In the genomic region with DNA sequence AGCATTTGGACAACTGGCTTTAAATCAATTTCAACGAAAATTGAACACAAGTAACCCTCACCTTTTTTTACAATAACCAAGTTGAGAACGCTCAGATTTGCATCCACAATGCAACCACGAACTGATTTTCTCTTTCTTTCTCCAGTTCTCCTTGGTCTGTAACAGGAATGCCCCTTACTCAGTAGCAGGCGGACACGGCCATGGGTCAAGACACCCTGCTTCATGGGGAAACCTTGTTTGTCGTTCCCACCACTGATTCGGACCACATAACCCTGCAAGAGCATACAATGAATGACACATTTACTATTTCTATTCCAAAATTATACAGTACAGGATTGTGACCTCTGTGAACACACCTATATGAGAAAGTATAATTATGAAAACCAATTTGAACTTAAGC, we compare ENCODE assay signal across 8 cellular contexts. TPM values are rescaled to one million over a fixed set of nuclear protein-coding genes. Genes with fewer than 3 reads are reported as not detected.
DNase-seq lines count a peak whose midpoint lies in the region; ATAC-seq and TF ChIP-seq lines count a peak whose summit lies in the region.

No MANE protein-coding gene starts in this region.

- H3K27ac ChIP-seq in liver (ENCODE audit: low read depth in 1 of 2, low read length in 2 of 2) (peak overlapping the region in 1 of 2 donors; percentile 7), vagina (peak overlapping the region; percentile 94)

- peaks cover 40% of the 10 kb centered on the region for H3K4me1 Mint-ChIP-seq in activated naive CD8-positive, alpha-beta T cell treated with anti-CD3 and anti-CD28 coated beads, Interleukin-2, amount 50 U/mL, for 24 hours

- H3K36me3 ChIP-seq in liver (ENCODE audit: control insufficient read depth in 4 of 4, insufficient read depth in 3 of 4, low read depth in 1 of 4, low read length in 3 of 4) (peaks cover 8 to 45% (median 38%) of the 10 kb centered on the region in 4 donors), vagina (peaks cover 0 to 34% of the 10 kb centered on the region in 2 donors)

- peak overlapping the region in 1 of 2 donors; percentile 81 for H3K9ac ChIP-seq in liver (ENCODE audit: low read depth in 1 of 2, low read length in 2 of 2)

- H3K27me3 ChIP-seq in liver (ENCODE audit: control insufficient read depth in 4 of 4, insufficient read depth in 4 of 4, low read length in 3 of 4) (no peaks in the 10 kb centered on the region), vagina (no peaks in the 10 kb centered on the region)

- H3K4me1 ChIP-seq in liver (ENCODE audit: control insufficient read depth in 4 of 4, insufficient read depth in 4 of 4, low read length in 3 of 4) (peaks cover 5 to 26% (median 12%) of the 10 kb centered on the region in 4 donors), vagina (peaks cover 23% of the 10 kb centered on the region)

- ATAC-seq in activated naive CD8-positive, alpha-beta T cell treated with anti-CD3 and anti-CD28 coated beads, Interleukin-2, amount 50 U/mL, for 24 hours: no peak
- ATAC-seq in HG03432 (IDR thresholded peaks at IDR 0.05; ENCODE audit: unreplicated experiment) (no peak), HG02840 (IDR thresholded peaks at IDR 0.05; ENCODE audit: low FRiP score, unreplicated experiment) (no peak)

- peak overlapping the region; percentile 100 for H3K27ac Mint-ChIP-seq in activated naive CD8-positive, alpha-beta T cell treated with anti-CD3 and anti-CD28 coated beads, Interleukin-2, amount 50 U/mL, for 24 hours

- TF ChIP-seq RAD21 in liver (IDR thresholded peaks at IDR 0.05): no peak

- H3K27me3 Mint-ChIP-seq in activated naive CD8-positive, alpha-beta T cell treated with anti-CD3 and anti-CD28 coated beads, Interleukin-2, amount 50 U/mL, for 24 hours: no peaks in the 10 kb centered on the region

- H3K4me3 Mint-ChIP-seq in activated naive CD8-positive, alpha-beta T cell treated with anti-CD3 and anti-CD28 coated beads, Interleukin-2, amount 50 U/mL, for 24 hours: peak overlapping the region; percentile 99

- TF ChIP-seq CTCF in liver (IDR thresholded peaks at IDR 0.05; ENCODE audit: low read depth, low read length, missing input control) (no peak), vagina (IDR thresholded peaks at IDR 0.05) (no peak)

- no peaks in the 10 kb centered on the region for H3K9me3 ChIP-seq in liver (ENCODE audit: control insufficient read depth in 4 of 4, low read length in 3 of 4)
- no peaks in the 10 kb centered on the region for H3K9me3 ChIP-seq in vagina

- H3K9me3 Mint-ChIP-seq in activated naive CD8-positive, alpha-beta T cell treated with anti-CD3 and anti-CD28 coated beads, Interleukin-2, amount 50 U/mL, for 24 hours: no peaks in the 10 kb centered on the region

- H3K4me3 ChIP-seq in liver (ENCODE audit: low read depth in 1 of 3, low read length in 3 of 3) (peak overlapping the region in 2 of 3 donors; percentile 73 to 88), vagina (peak overlapping the region; percentile 57 to 69)

- WGBS in liver: 59% methylated on average over 7 of the region's 7 CpGs

- TF ChIP-seq POLR2A in vagina (IDR thresholded peaks at IDR 0.05): no peak

- intact Hi-C loops in vagina (cut with DNase I): loop anchor here (2.0 kb wide), 1 partner anchor 78 kb away; no protein-coding TSS in a partner anchor

- H3K36me3 Mint-ChIP-seq in activated naive CD8-positive, alpha-beta T cell treated with anti-CD3 and anti-CD28 coated beads, Interleukin-2, amount 50 U/mL, for 24 hours (ENCODE audit: low read depth): peaks cover 67% of the 10 kb centered on the region

- peak; percentile 10 for DNase-seq in stimulated activated CD4-positive, alpha-beta T cell treated with anti-CD3 and anti-CD28 coated beads, Interleukin-4, amount 100 ng/mL, for 24 hours
- no peak for DNase-seq in stimulated activated CD4-positive, alpha-beta T cell treated with anti-CD3 and anti-CD28 coated beads, Interleukin-4, amount 100 ng/mL, for 1 hour
- peak; percentile 25 for DNase-seq in activated naive CD8-positive, alpha-beta T cell treated with anti-CD3 and anti-CD28 coated beads, Interleukin-2, amount 50 U/mL, for 24 hours
- DNase-seq in vagina (ENCODE audit: extremely low spot score in 2 of 2) (no peak), GM03348 (ENCODE audit: low spot score) (no peak)

TF ChIP-seq in liver, 16 proteins besides CTCF, POLR2A, EP300 and RAD21:
- TF ChIP-seq SP1 (IDR thresholded peaks at IDR 0.05): no peak

RNA-seq across cellular contexts. Expression of a gene that starts 1.4 kb away (rescaled TPM):
- total RNA-seq in liver (1,000 to 10,000 TPM in 1 of 2 donors, 100 to 1,000 TPM in 1; 336 to 1,448 TPM), vagina (1,691 TPM)
- polyA plus RNA-seq in liver: 100 to 1,000 TPM; 416 to 622 TPM

RNA-seq across cellular contexts. Expression of a gene that starts 30.2 kb away (rescaled TPM):
- total RNA-seq in liver (1 to 10 TPM; 2.0 to 4.0 TPM), vagina (3.9 TPM)
- polyA plus RNA-seq in liver: 1 to 10 TPM in 1 of 2 donors, under 1 TPM in 1; 0.47 to 1.8 TPM

Comparison
In these comparisons a context has a peak if more than half of its experiments do, and no peak if none do; other contexts are left out.
1. DNase-seq: peak in stimulated activated CD4-positive, alpha-beta T cell treated with anti-CD3 and anti-CD28 coated beads, Interleukin-4, amount 100 ng/mL, for 24 hours (single experiment) and activated naive CD8-positive, alpha-beta T cell treated with anti-CD3 and anti-CD28 coated beads, Interleukin-2, amount 50 U/mL, for 24 hours (single experiment); none in stimulated activated CD4-positive, alpha-beta T cell treated with anti-CD3 and anti-CD28 coated beads, Interleukin-4, amount 100 ng/mL, for 1 hour (single experiment), vagina (0 of 2) and GM03348 (single experiment).